In the genomic region with DNA sequence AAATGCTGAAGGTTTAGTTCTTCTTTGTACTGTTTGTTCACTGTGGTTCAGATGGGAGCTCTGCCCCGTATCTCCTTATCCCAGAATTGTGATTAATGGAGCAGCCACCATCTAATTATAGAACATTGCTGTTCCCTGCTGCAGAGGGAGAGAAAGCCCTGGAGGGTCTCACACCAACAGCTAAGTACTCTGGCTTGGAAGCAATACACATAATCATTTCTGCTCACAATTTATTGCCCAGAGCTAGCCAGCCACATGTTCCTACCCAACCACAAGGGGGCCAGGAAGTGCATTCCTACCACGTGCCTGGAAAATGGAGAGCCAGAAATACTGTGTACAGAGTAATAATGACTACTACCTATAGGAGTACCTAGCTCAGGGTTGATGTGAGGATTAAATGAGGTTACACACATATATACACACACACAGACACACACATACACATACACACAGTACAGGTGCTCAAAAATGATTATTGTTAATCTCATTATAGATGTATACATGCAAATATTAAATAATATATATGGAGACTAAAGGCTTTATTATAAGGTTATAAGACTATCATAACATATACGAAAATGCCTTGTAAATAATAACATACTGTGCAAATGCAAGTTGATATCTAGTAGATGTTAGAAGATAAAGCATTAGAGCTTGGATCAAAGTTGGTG, we compare ENCODE assay signal across 8 cellular contexts. TPM values are rescaled to one million over a fixed set of nuclear protein-coding genes. Genes with fewer than 3 reads are reported as not detected.
A peak's percentile ranks its signal among the peaks of the same experiment; 100 is the strongest.
DNase-seq lines count a peak whose midpoint lies in the region; ATAC-seq, FAIRE-seq and TF ChIP-seq lines count a peak whose summit lies in the region.

No MANE protein-coding gene starts in this region.

- 39% methylated on average over 3 of the region's 3 CpGs for WGBS in right lobe of liver (ENCODE audit: insufficient coverage, low coverage, low lambda C conversion rate, missing lambda C conversion rate)

- H3K27ac ChIP-seq in right lobe of liver, result no peak overlapping the region
- H3K27ac ChIP-seq in substantia nigra (ENCODE audit: low read depth, low read length, poor library complexity, severe bottlenecking), result no peak overlapping the region

- intact Hi-C loops in right lobe of liver (cut with DNase I), result no loop called here

- DNase-seq in D721Med (ENCODE audit: insufficient read length, low spot score) (no peak), LHCN-M2 (ENCODE audit: low read depth) (peak; percentile 34), bronchial epithelial cell (ENCODE audit: low read depth) (peak; percentile 39), right lobe of liver (no peak), substantia nigra (lab: John Stamatoyannopoulos, UW) (no peak)
- DNase-seq in activated CD4-positive, CD25-positive, alpha-beta regulatory T cell treated with anti-CD3 and anti-CD28 coated beads, Interleukin-2, amount 50 U/mL, for 72 hours, result no peak
- no peak for DNase-seq in activated CD8-positive, alpha-beta memory T cell treated with anti-CD3 and anti-CD28 coated beads, Interleukin-2, amount 50 U/mL, for 4 hours

- H3K36me3 ChIP-seq in bronchial epithelial cell (ENCODE audit: control insufficient read depth, insufficient read depth, low read length) (no peaks in the 10 kb centered on the region), right lobe of liver (no peaks in the 10 kb centered on the region)

- H3K27me3 ChIP-seq in bronchial epithelial cell (ENCODE audit: control insufficient read depth, insufficient read depth, low read length) (no peaks in the 10 kb centered on the region), right lobe of liver (no peaks in the 10 kb centered on the region)

- peak; percentile 20 for TF ChIP-seq CTCF in D721Med (IDR thresholded peaks at IDR 0.05; ENCODE audit: insufficient read depth, missing control alignments)
- peak; percentile 41 for TF ChIP-seq CTCF in bronchial epithelial cell (IDR thresholded peaks at IDR 0.05; ENCODE audit: insufficient read depth, low read length, severe bottlenecking)
- peak; percentile 25 to 28 (median 26) for TF ChIP-seq CTCF in right lobe of liver (IDR thresholded peaks at IDR 0.05)

- no peak for TF ChIP-seq POLR2A in right lobe of liver (IDR thresholded peaks at IDR 0.05)

- peak; percentile 28 to 62 (median 54) for ATAC-seq in right lobe of liver
- ATAC-seq in GM19023 (IDR thresholded peaks at IDR 0.05; ENCODE audit: unreplicated experiment), result no peak

- FAIRE-seq in D721Med (lab: Jason Lieb, UNC) (no peak), bronchial epithelial cell (lab: Jason Lieb, UNC) (no peak)

- H3K4me3 ChIP-seq in bronchial epithelial cell (ENCODE audit: low read depth, low read length) (no peak overlapping the region), right lobe of liver (no peak overlapping the region)

- no peaks in the 10 kb centered on the region for H3K9me3 ChIP-seq in right lobe of liver

- no peaks in the 10 kb centered on the region for H3K4me1 ChIP-seq in right lobe of liver

RNA-seq across cellular contexts. Expression of a gene that starts 22.3 kb away (rescaled TPM):
- total RNA-seq in LHCN-M2 (2014; rRNA removed), result 36.0 and 40.8 TPM in 2 replicates
- polyA plus RNA-seq in LHCN-M2 (2012), result 33.0 TPM
- 1.6 and 4.2 TPM in 2 replicates for total RNA-seq in bronchial epithelial cell
- total RNA-seq in right lobe of liver, result 1 to 10 TPM; 1.4 to 5.6 (median 2.6) TPM

Comparison
In these comparisons a context has a peak if more than half of its experiments do, and no peak if none do; other contexts are left out.
1. DNase-seq: peak in LHCN-M2 (single experiment) and bronchial epithelial cell (single experiment); none in D721Med (single experiment), right lobe of liver (0 of 3), substantia nigra (0 of 49), activated CD4-positive, CD25-positive, alpha-beta regulatory T cell treated with anti-CD3 and anti-CD28 coated beads, Interleukin-2, amount 50 U/mL, for 72 hours (single experiment) and activated CD8-positive, alpha-beta memory T cell treated with anti-CD3 and anti-CD28 coated beads, Interleukin-2, amount 50 U/mL, for 4 hours (single experiment).
2. Peak in every context shown above with its lines, with median percentiles within 50 percentile points of each other: CTCF ChIP-seq.